Comparison of ENCODE assay signal across 39 cellular contexts in the genomic region with DNA sequence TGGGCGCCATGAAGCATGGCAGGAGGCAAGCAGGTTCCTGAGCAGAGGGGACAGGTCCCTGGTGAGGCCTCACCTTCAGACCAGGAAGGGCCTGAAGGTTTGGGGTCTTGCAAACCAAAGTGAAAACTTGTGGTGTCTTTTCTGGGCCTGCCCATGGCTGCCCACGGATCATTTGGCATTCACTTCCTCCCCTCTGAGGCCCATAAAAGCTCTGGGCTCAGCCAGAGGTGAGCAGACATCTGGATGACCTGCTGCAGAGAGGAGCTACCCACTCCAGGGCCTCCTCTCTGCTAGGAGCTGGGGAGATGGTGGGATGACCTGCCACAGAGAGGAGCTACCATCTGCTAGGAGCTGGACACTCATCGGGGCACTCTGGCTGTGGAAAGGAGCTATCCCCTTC.
"Had no signal": no experiment of that assay in that cellular context is flagged by ENCODE, and none has a peak within 500 bp of the region (broad histone marks: within the 10 kb centered on the region; RNA-seq: fewer than 3 reads in every experiment).

No MANE protein-coding gene starts in this region.

- H3K27me3 Mint-ChIP-seq: activated naive CD4-positive, alpha-beta T cell treated with anti-CD3 and anti-CD28 coated beads, Interleukin-2, amount 50 U/mL, for 24 hours; activated naive CD8-positive, alpha-beta T cell; activated naive CD8-positive, alpha-beta T cell treated with anti-CD3 and anti-CD28 coated beads for 36 hours; activated naive CD8-positive, alpha-beta T cell treated with anti-CD3 and anti-CD28 coated beads, Interleukin-2, amount 10 ng/mL, durations not matched to agents 7 days and 5 days; activated T-cell treated with anti-CD3 and anti-CD28 coated beads, Interleukin-2, amount 50 U/mL, for 24 hours; activated T-helper 17 cell treated with anti-CD3 and anti-CD28 coated beads, Interleukin-2, amount 50 U/mL, for 72 hours; brain; central memory CD8-positive, alpha-beta T cell had no signal

- DNase-seq: activated effector memory CD4-positive, alpha-beta T cell treated with Interleukin-2 at 50 U/mL for 16 hours; activated gamma-delta T cell; activated gamma-delta T cell treated with Interleukin-2 at 50 U/mL for 16 hours; activated naive CD4-positive, alpha-beta T cell; activated naive CD4-positive, alpha-beta T cell treated with anti-CD3 and anti-CD28 coated beads for 36 hours; activated naive CD4-positive, alpha-beta T cell treated with anti-CD3 and anti-CD28 coated beads, Interleukin-2, amount 10 ng/mL, durations not matched to agents 7 days and 5 days; activated naive CD4-positive, alpha-beta T cell treated with anti-CD3 and anti-CD28 coated beads, Interleukin-2, amount 50 U/mL, for 16 hours; activated naive CD4-positive, alpha-beta T cell treated with Interleukin-2 at 50 U/mL for 16 hours; activated naive CD8-positive, alpha-beta T cell treated with anti-CD3 and anti-CD28 coated beads for 36 hours; activated naive CD8-positive, alpha-beta T cell treated with anti-CD3 and anti-CD28 coated beads, Interleukin-2, amount 10 ng/mL, durations not matched to agents 7 days and 5 days; activated naive CD8-positive, alpha-beta T cell treated with anti-CD3 and anti-CD28 coated beads, Interleukin-2, amount 50 U/mL, for 24 hours; activated T-cell treated with anti-CD3 and anti-CD28 coated beads, Interleukin-2, amount 50 U/mL, for 1 hour; activated T-cell treated with anti-CD3 and anti-CD28 coated beads, Interleukin-2, amount 50 U/mL, for 24 hours; activated T-cell treated with anti-CD3 and anti-CD28 coated beads, Interleukin-2, amount 50 U/mL, for 4 hours; activated T-cell treated with anti-CD3 and anti-CD28 coated beads, Interleukin-2, amount 50 U/mL, for 48 hours; activated T-cell treated with anti-CD3 and anti-CD28 coated beads, Interleukin-2, amount 50 U/mL, for 72 hours; adrenal gland; amniotic stem cell; amygdala; anterior cingulate cortex; aorta; body of pancreas; brain microvascular endothelial cell; caudate nucleus; central memory CD4-positive, alpha-beta T cell; cerebellar nuclear complex had no signal

- H3K27ac Mint-ChIP-seq: activated naive CD4-positive, alpha-beta T cell treated with anti-CD3 and anti-CD28 coated beads for 36 hours; activated naive CD4-positive, alpha-beta T cell treated with anti-CD3 and anti-CD28 coated beads, Interleukin-2, amount 10 ng/mL, durations not matched to agents 7 days and 5 days; activated naive CD4-positive, alpha-beta T cell treated with anti-CD3 and anti-CD28 coated beads, Interleukin-2, amount 50 U/mL, for 24 hours; activated naive CD4-positive, alpha-beta T cell treated with anti-CD3 and anti-CD28 coated beads, Interleukin-2, amount 50 U/mL, for 72 hours; activated naive CD8-positive, alpha-beta T cell; activated naive CD8-positive, alpha-beta T cell treated with anti-CD3 and anti-CD28 coated beads for 36 hours; activated naive CD8-positive, alpha-beta T cell treated with anti-CD3 and anti-CD28 coated beads, Interleukin-2, amount 10 ng/mL, durations not matched to agents 7 days and 5 days; activated naive CD8-positive, alpha-beta T cell treated with anti-CD3 and anti-CD28 coated beads, Interleukin-2, amount 50 U/mL, for 24 hours; activated T-cell treated with anti-CD3 and anti-CD28 coated beads, Interleukin-2, amount 50 U/mL, for 24 hours; activated T-cell treated with anti-CD3 and anti-CD28 coated beads, Interleukin-2, amount 50 U/mL, for 72 hours; activated T-helper 1 cell treated with anti-CD3 and anti-CD28 coated beads, Interleukin-12 subunit alpha, Interleukin-12 subunit beta, Interleukin-2, Interleukin-4 antibody, amounts not matched to agents 30 ng/mL and 10 ng/mL and 1 ng/mL, durations not matched to agents 14 hours and 24 hours and 36 hours; activated T-helper 17 cell treated with anti-CD3 and anti-CD28 coated beads, Interleukin-2, amount 50 U/mL, for 72 hours; activated T-helper 2 cell treated with anti-CD3 and anti-CD28 coated beads, Interferon-gamma antibody, Interleukin-2, Interleukin-4, amounts not matched to agents 10 μg/mL and 5 μg/mL and 100 μg/mL, durations not matched to agents 14 hours and 24 hours and 36 hours; brain had no signal

- FAIRE-seq: astrocyte, bronchial epithelial cell had no signal

- H3K4me3 ChIP-seq: adrenal gland, ascending aorta, body of pancreas, breast epithelium, cardiac muscle cell had no signal

- H3K4me1 Mint-ChIP-seq: activated naive CD4-positive, alpha-beta T cell treated with anti-CD3 and anti-CD28 coated beads, Interleukin-2, amount 10 ng/mL, durations not matched to agents 7 days and 5 days; activated naive CD4-positive, alpha-beta T cell treated with anti-CD3 and anti-CD28 coated beads, Interleukin-2, amount 50 U/mL, for 24 hours; activated naive CD8-positive, alpha-beta T cell treated with anti-CD3 and anti-CD28 coated beads for 36 hours; activated naive CD8-positive, alpha-beta T cell treated with anti-CD3 and anti-CD28 coated beads, Interleukin-2, amount 10 ng/mL, durations not matched to agents 7 days and 5 days; activated naive CD8-positive, alpha-beta T cell treated with anti-CD3 and anti-CD28 coated beads, Interleukin-2, amount 50 U/mL, for 24 hours; central memory CD8-positive, alpha-beta T cell had no signal

- H3K36me3 ChIP-seq: adrenal gland, ascending aorta, brain microvascular endothelial cell, breast epithelium, cardiac muscle cell had no signal

- H3K4me3 Mint-ChIP-seq: activated naive CD4-positive, alpha-beta T cell treated with anti-CD3 and anti-CD28 coated beads for 36 hours; activated naive CD4-positive, alpha-beta T cell treated with anti-CD3 and anti-CD28 coated beads, Interleukin-2, amount 10 ng/mL, durations not matched to agents 7 days and 5 days; activated naive CD4-positive, alpha-beta T cell treated with anti-CD3 and anti-CD28 coated beads, Interleukin-2, amount 50 U/mL, for 24 hours; activated naive CD8-positive, alpha-beta T cell; activated naive CD8-positive, alpha-beta T cell treated with anti-CD3 and anti-CD28 coated beads for 36 hours; activated naive CD8-positive, alpha-beta T cell treated with anti-CD3 and anti-CD28 coated beads, Interleukin-2, amount 10 ng/mL, durations not matched to agents 7 days and 5 days; activated naive CD8-positive, alpha-beta T cell treated with anti-CD3 and anti-CD28 coated beads, Interleukin-2, amount 50 U/mL, for 24 hours; activated T-cell treated with anti-CD3 and anti-CD28 coated beads, Interleukin-2, amount 50 U/mL, for 24 hours; activated T-cell treated with anti-CD3 and anti-CD28 coated beads, Interleukin-2, amount 50 U/mL, for 4 hours; activated T-cell treated with anti-CD3 and anti-CD28 coated beads, Interleukin-2, amount 50 U/mL, for 72 hours; activated T-helper 1 cell treated with anti-CD3 and anti-CD28 coated beads, Interleukin-12 subunit alpha, Interleukin-12 subunit beta, Interleukin-2, Interleukin-4 antibody, amounts not matched to agents 30 ng/mL and 10 ng/mL and 1 ng/mL, durations not matched to agents 14 hours and 24 hours and 36 hours; activated T-helper 17 cell treated with anti-CD3 and anti-CD28 coated beads, Interleukin-2, amount 50 U/mL, for 72 hours; brain; central memory CD8-positive, alpha-beta T cell had no signal

- H3K9me3 ChIP-seq: adrenal gland, ascending aorta, body of pancreas had no signal

- H3K36me3 Mint-ChIP-seq: activated naive CD4-positive, alpha-beta T cell treated with anti-CD3 and anti-CD28 coated beads, Interleukin-2, amount 10 ng/mL, durations not matched to agents 7 days and 5 days; activated naive CD8-positive, alpha-beta T cell treated with anti-CD3 and anti-CD28 coated beads for 36 hours; brain had no signal

- H3K9me3 Mint-ChIP-seq: activated naive CD4-positive, alpha-beta T cell treated with anti-CD3 and anti-CD28 coated beads for 36 hours; activated naive CD4-positive, alpha-beta T cell treated with anti-CD3 and anti-CD28 coated beads, Interleukin-2, amount 50 U/mL, for 24 hours; activated naive CD8-positive, alpha-beta T cell treated with anti-CD3 and anti-CD28 coated beads for 36 hours; activated naive CD8-positive, alpha-beta T cell treated with anti-CD3 and anti-CD28 coated beads, Interleukin-2, amount 50 U/mL, for 24 hours; activated T-cell treated with anti-CD3 and anti-CD28 coated beads, Interleukin-2, amount 50 U/mL, for 24 hours; activated T-helper 1 cell treated with anti-CD3 and anti-CD28 coated beads, Interleukin-12 subunit alpha, Interleukin-12 subunit beta, Interleukin-2, Interleukin-4 antibody, amounts not matched to agents 30 ng/mL and 10 ng/mL and 1 ng/mL, durations not matched to agents 14 hours and 24 hours and 36 hours; central memory CD8-positive, alpha-beta T cell had no signal

- ATAC-seq: activated naive CD4-positive, alpha-beta T cell treated with anti-CD3 and anti-CD28 coated beads, Interleukin-2, amount 50 U/mL, for 72 hours; activated naive CD8-positive, alpha-beta T cell treated with anti-CD3 and anti-CD28 coated beads, Interleukin-2, amount 50 U/mL, for 24 hours; activated T-cell treated with anti-CD3 and anti-CD28 coated beads, Interleukin-2, amount 50 U/mL, for 4 hours; activated T-cell treated with anti-CD3 and anti-CD28 coated beads, Interleukin-2, amount 50 U/mL, for 72 hours; activated T-helper 17 cell treated with anti-CD3 and anti-CD28 coated beads, Interleukin-2, amount 50 U/mL, for 72 hours; body of pancreas had no signal

- H3K27me3 ChIP-seq: adrenal gland, ascending aorta, body of pancreas, brain microvascular endothelial cell, breast epithelium, cardiac muscle cell had no signal

- H3K27ac ChIP-seq: adrenal gland, ascending aorta, body of pancreas, brain microvascular endothelial cell, breast epithelium, cardiac muscle cell had no signal

- H3K4me1 ChIP-seq: adrenal gland, ascending aorta, body of pancreas, breast epithelium had no signal
